9 cellular contexts compared by ENCODE assay signal in the genomic region with DNA sequence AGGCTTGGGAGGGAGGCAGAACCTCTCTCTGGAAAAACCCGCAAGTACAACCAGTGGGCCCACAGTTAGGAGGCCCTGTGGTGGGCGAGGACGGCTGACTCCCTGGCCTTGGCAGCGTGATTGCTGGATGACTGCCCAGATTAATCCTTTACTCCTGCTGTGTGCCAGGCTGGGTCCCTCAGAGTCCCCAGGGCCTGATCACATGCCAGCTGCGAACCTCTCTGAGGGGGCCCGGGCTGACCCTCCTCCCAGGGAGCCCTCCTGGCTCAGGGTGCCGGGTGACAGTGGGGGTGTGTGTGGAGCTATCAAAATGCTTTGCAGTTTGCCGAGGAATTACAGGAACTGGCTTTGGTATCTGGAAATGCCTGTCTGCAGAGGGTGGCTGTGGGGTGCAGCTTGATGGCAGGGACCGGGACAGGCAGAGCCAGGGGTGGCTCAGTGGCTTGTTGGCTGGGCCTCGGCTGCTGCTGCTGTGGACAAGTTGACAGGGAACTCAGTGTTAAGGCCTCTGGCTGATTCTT. TPM values are rescaled to one million over a fixed set of nuclear protein-coding genes. Genes with fewer than 3 reads are reported as not detected.
A peak's percentile ranks its signal among the peaks of the same experiment; 100 is the strongest.
DNase-seq lines count a peak whose midpoint lies in the region; ATAC-seq and TF ChIP-seq lines count a peak whose summit lies in the region.
"Had no signal": no experiment of that assay in that cellular context is flagged by ENCODE, and none has a peak within 500 bp of the region (broad histone marks: within the 10 kb centered on the region; RNA-seq: fewer than 3 reads in every experiment).

No MANE protein-coding gene starts in this region.

- 20% methylated on average over 1 of the region's 10 CpGs; no CpG with 5 or more reads in 1 of the 2 experiments for WGBS in IMR-90 (ENCODE audit: extremely low coverage in 2 of 2, insufficient read length in 1 of 2), 2 experiments
- WGBS in spleen, 5 donors = 54 to 68% (median 67%) methylated on average over 6 to 10 of the region's 10 CpGs

- peaks cover 51% of the 10 kb centered on the region for H3K36me3 Mint-ChIP-seq in activated CD8-positive, alpha-beta T cell treated with anti-CD3 and anti-CD28 coated beads, Interleukin-2, amount 10 ng/mL, durations not matched to agents 7 days and 5 days (ENCODE audit: low read depth)

- no peaks in the 10 kb centered on the region for H3K27me3 ChIP-seq in IMR-90 (ENCODE audit: control insufficient read depth, insufficient read depth, low read length)
- H3K27me3 ChIP-seq in left ventricle myocardium inferior (ENCODE audit: low read depth) = no peaks in the 10 kb centered on the region
- no peaks in the 10 kb centered on the region for H3K27me3 ChIP-seq in spleen (replicated peaks in 1 of 7)
- no peaks in the 10 kb centered on the region for H3K27me3 ChIP-seq in HAP-1 (ENCODE audit: low read depth)
- H3K27me3 ChIP-seq in foreskin keratinocyte = no peaks in the 10 kb centered on the region

- no peak overlapping the region for H4K5ac ChIP-seq in IMR-90 (ENCODE audit: low read depth, low read length)

- H3K9ac ChIP-seq in IMR-90 (ENCODE audit: low read depth, low read length) = no peak overlapping the region; the same call in 1 of the 2 replicates
- H3K9ac ChIP-seq: KMS-11 had no signal

- no peaks in the 10 kb centered on the region for H3K9me3 Mint-ChIP-seq in activated CD8-positive, alpha-beta T cell treated with anti-CD3 and anti-CD28 coated beads, Interleukin-2, amount 10 ng/mL, durations not matched to agents 7 days and 5 days (ENCODE audit: insufficient read depth)

- TF ChIP-seq POLR2A in IMR-90 (IDR thresholded peaks at IDR 0.05; ENCODE audit: low read depth, low read length) (no peak), spleen (IDR thresholded peaks at IDR 0.05) (no peak)

- DNase-seq in IMR-90 (peak; percentile 24), left ventricle myocardium inferior (peak; percentile 49), spleen (no peak), HAP-1 (ENCODE audit: low spot score in 2 of 2) (no peak), foreskin keratinocyte (no peak), NCI-H748 treated with DMSO at 0.1 percent for 48 hours (lab: John Stamatoyannopoulos, UW) (no peak)
- no peak for DNase-seq in activated CD8-positive, alpha-beta T cell treated with anti-CD3 and anti-CD28 coated beads, Interleukin-2, amount 10 ng/mL, durations not matched to agents 7 days and 5 days
- no peak for DNase-seq in stimulated activated naive CD8-positive, alpha-beta T cell treated with anti-CD3 and anti-CD28 coated beads, Interleukin-15, Interleukin-2, amounts not matched to agents 100 U/mL and 50 U/mL, for 24 hours

- H3K56ac ChIP-seq in IMR-90 (ENCODE audit: extremely low read depth, insufficient read depth, low read length) = no peak overlapping the region

- peak overlapping the region; percentile 55 for H3K27ac Mint-ChIP-seq in activated CD8-positive, alpha-beta T cell treated with anti-CD3 and anti-CD28 coated beads, Interleukin-2, amount 10 ng/mL, durations not matched to agents 7 days and 5 days

- H2BK120ac ChIP-seq in IMR-90 (ENCODE audit: low read depth, low read length) = no peak overlapping the region

- H3K4me3 ChIP-seq in IMR-90 (ENCODE audit: insufficient read depth, low read depth, low read length) (no peak overlapping the region), left ventricle myocardium inferior (no peak overlapping the region), spleen (no peak overlapping the region), HAP-1 (no peak overlapping the region)

- H3K4me3 Mint-ChIP-seq in activated CD8-positive, alpha-beta T cell treated with anti-CD3 and anti-CD28 coated beads, Interleukin-2, amount 10 ng/mL, durations not matched to agents 7 days and 5 days = no peak overlapping the region

- H4K20me1 ChIP-seq in IMR-90 (ENCODE audit: insufficient read depth, low read length) = peaks cover 62% of the 10 kb centered on the region

- dilution Hi-C loops in IMR-90 (cut with HindIII; ENCODE audit: low sequenced_read_pairs, unreplicated experiment) = no loop called here

- H2AK9ac ChIP-seq in IMR-90 (replicated peaks; ENCODE audit: low read depth, low read length, poor library complexity) = peak overlapping the region; percentile 45

- no peak overlapping the region for H3K4ac ChIP-seq in IMR-90 (ENCODE audit: low read depth, low read length)

- H3K9me3 ChIP-seq in IMR-90 (ENCODE audit: control insufficient read depth, insufficient read depth, low read length) (no peaks in the 10 kb centered on the region), left ventricle myocardium inferior (replicated peaks) (no peaks in the 10 kb centered on the region), spleen (no peaks in the 10 kb centered on the region), HAP-1 (no peaks in the 10 kb centered on the region)

- TF ChIP-seq RAD21 in IMR-90 (IDR thresholded peaks at IDR 0.05; ENCODE audit: low read length) = no peak

- H3K14ac ChIP-seq in IMR-90 (replicated peaks; ENCODE audit: low read depth, low read length) = no peak overlapping the region

- BruUV-seq in IMR-90 (replicated peaks; lab: Mats Ljungman, UMichigan) = no TSS peak

- H3K36me3 ChIP-seq in IMR-90 (ENCODE audit: control insufficient read depth, insufficient read depth, low read length) = peaks cover 12% of the 10 kb centered on the region
- H3K36me3 ChIP-seq in left ventricle myocardium inferior = peaks cover under 1% of the 10 kb centered on the region
- peaks cover 0 to 86% (median 4%) of the 10 kb centered on the region in 6 donors for H3K36me3 ChIP-seq in spleen
- H3K36me3 ChIP-seq in HAP-1 (replicated peaks) = peaks cover 13% of the 10 kb centered on the region

- H3K18ac ChIP-seq in IMR-90 (ENCODE audit: low read depth, low read length) = no peak overlapping the region

- H3K27ac ChIP-seq in IMR-90 (ENCODE audit: insufficient read depth, low read length) = no peak overlapping the region
- H3K27ac ChIP-seq in left ventricle myocardium inferior (replicated peaks) = peak overlapping the region; percentile 95
- peak overlapping the region; percentile 22 to 92 (median 70) for H3K27ac ChIP-seq in spleen
- no peak overlapping the region for H3K27ac ChIP-seq in foreskin keratinocyte
- H3K27ac ChIP-seq: KMS-11 had no signal

- TF ChIP-seq CTCF in IMR-90 (conservative IDR thresholded peaks at IDR 0.05; ENCODE audit: low read depth, low read length) (no peak), left ventricle myocardium inferior (IDR thresholded peaks at IDR 0.05; ENCODE audit: borderline replicate concordance) (no peak), spleen (IDR thresholded peaks at IDR 0.05 in 8 of 11, conservative IDR thresholded peaks at IDR 0.05 in 3 of 11) (no peak), foreskin keratinocyte (conservative IDR thresholded peaks at IDR 0.05) (no peak)

- no peak overlapping the region for H2AK5ac ChIP-seq in IMR-90 (ENCODE audit: low read depth, low read length)

- H3K23ac ChIP-seq in IMR-90 (ENCODE audit: low read depth, low read length) = no peak overlapping the region

- no peak overlapping the region for H2AFZ ChIP-seq in IMR-90 (replicated peaks; ENCODE audit: low read length, poor library complexity)

- peaks cover 31% of the 10 kb centered on the region for H3K9me1 ChIP-seq in IMR-90 (ENCODE audit: insufficient read depth, low read length)

- in situ Hi-C loops in IMR-90 (cut with MboI; ENCODE audit: low sequenced_read_pairs) = no loop called here
- in situ Hi-C loops in HAP-1 (cut with MboI; ENCODE audit: low sequenced_read_pairs) = no loop called here

- CTCF ChIA-PET in IMR-90 (lab: Yijun Ruan, JAX) = no interaction called here
- CTCF ChIA-PET in activated CD8-positive, alpha-beta T cell treated with anti-CD3 and anti-CD28 coated beads, Interleukin-2, amount 10 ng/mL, durations not matched to agents 7 days and 5 days (lab: Charles Lee) = interaction anchor here (0.6 to 3.3 kb wide), 4 partner anchors 50 to 97 kb away, joined by 3 to 13 read pairs (median 4); partner anchors contain the start of gene DNM2

- H2BK20ac ChIP-seq in IMR-90 (ENCODE audit: low read depth, low read length) = no peak overlapping the region

- H3K4me1 ChIP-seq in IMR-90 (ENCODE audit: control insufficient read depth, insufficient read depth, low read length) (peaks cover 16% of the 10 kb centered on the region), left ventricle myocardium inferior (peaks cover 92% of the 10 kb centered on the region), spleen (peaks cover 56 to 99% (median 84%) of the 10 kb centered on the region in 6 donors), HAP-1 (no peaks in the 10 kb centered on the region), foreskin keratinocyte (peaks cover 19% of the 10 kb centered on the region)

- POLR2A ChIA-PET in IMR-90 (lab: Charles Lee; ENCODE audit: unreplicated experiment) = no interaction called here
- POLR2A ChIA-PET in activated CD8-positive, alpha-beta T cell treated with anti-CD3 and anti-CD28 coated beads, Interleukin-2, amount 10 ng/mL, durations not matched to agents 7 days and 5 days (lab: Charles Lee) = no interaction called here

- H3K4me2 ChIP-seq in IMR-90 (ENCODE audit: low read depth, low read length) = no peak overlapping the region; the same call in 1 of the 2 replicates
- H3K4me2 ChIP-seq: KMS-11 had no signal

- peaks cover 52% of the 10 kb centered on the region for H3K4me1 Mint-ChIP-seq in activated CD8-positive, alpha-beta T cell treated with anti-CD3 and anti-CD28 coated beads, Interleukin-2, amount 10 ng/mL, durations not matched to agents 7 days and 5 days (ENCODE audit: low read depth)

- H3K79me1 ChIP-seq in IMR-90 (ENCODE audit: low read depth in 1 of 2, low read length in 2 of 2) = peaks cover 18 to 91% of the 10 kb centered on the region in 2 experiments

- ATAC-seq in IMR-90 (ENCODE audit: low read depth) (peak; percentile 43), foreskin keratinocyte (no peak)
- ATAC-seq in activated CD8-positive, alpha-beta T cell treated with anti-CD3 and anti-CD28 coated beads, Interleukin-2, amount 10 ng/mL, durations not matched to agents 7 days and 5 days = no peak
- no peak for ATAC-seq in stimulated activated naive CD8-positive, alpha-beta T cell treated with anti-CD3 and anti-CD28 coated beads, Interleukin-15, Interleukin-2, amounts not matched to agents 100 U/mL and 50 U/mL, for 24 hours

- no peak overlapping the region for H4K8ac ChIP-seq in IMR-90 (ENCODE audit: low read depth in 2 of 2, low read length in 2 of 2)

- no peaks in the 10 kb centered on the region for H3K27me3 Mint-ChIP-seq in activated CD8-positive, alpha-beta T cell treated with anti-CD3 and anti-CD28 coated beads, Interleukin-2, amount 10 ng/mL, durations not matched to agents 7 days and 5 days (ENCODE audit: low read depth)

- no peak overlapping the region for H4K91ac ChIP-seq in IMR-90 (ENCODE audit: insufficient read depth, low read depth, low read length)

- H2BK15ac ChIP-seq in IMR-90 (ENCODE audit: low read depth, low read length) = no peak overlapping the region

- no peak overlapping the region for H2BK5ac ChIP-seq in IMR-90 (ENCODE audit: low read depth, low read length, poor library complexity, severe bottlenecking)

- intact Hi-C loops in IMR-90 (cut with micrococcal nuclease) (no loop called here), left ventricle myocardium inferior (cut with micrococcal nuclease) (no loop called here), spleen (cut with DNase I; ENCODE audit: low total_unique reads) (loop anchor here (5.0 kb wide), 1 partner anchor 49 kb away; the partner anchor contains the start of gene DNM2)

RNA-seq across cellular contexts. Expression of gene DNM2, which starts 48.9 kb away (rescaled TPM):
- total RNA-seq in IMR-90 (2012; rRNA removed) (55.0 and 55.6 TPM in 2 replicates), left ventricle myocardium inferior (156 TPM), spleen (100 to 1,000 TPM; 175 to 298 (median 197) TPM), foreskin keratinocyte (96.1 and 96.7 TPM in 2 replicates)
- polyA plus RNA-seq in IMR-90 (2012; rRNA removed) (74.2 and 74.6 TPM in 2 replicates), spleen (100 to 1,000 TPM in 1 of 3 donors, 10 to 100 TPM in 2; 57.1 to 104 (median 89.0) TPM), foreskin keratinocyte (66.5 and 68.6 TPM in 2 replicates)
- 26.6 and 50.4 TPM in 2 replicates for polyA plus RNA-seq in IMR-90 (2012; cell fraction: cytosol; rRNA removed)
- 194 and 239 TPM in 2 replicates for polyA plus RNA-seq in IMR-90 (2012; cell fraction: nucleus; rRNA removed; ENCODE audit: low replicate concordance)
- total RNA-seq in activated CD8-positive, alpha-beta T cell treated with anti-CD3 and anti-CD28 coated beads, Interleukin-2, amount 10 ng/mL, durations not matched to agents 7 days and 5 days = 100 to 1,000 TPM; 239 to 240 TPM

Comparison
In these comparisons a context has a peak if more than half of its experiments do, and no peak if none do; other contexts are left out.
1. DNase-seq: peak in IMR-90 (single experiment) and left ventricle myocardium inferior (single experiment); none in activated CD8-positive, alpha-beta T cell treated with anti-CD3 and anti-CD28 coated beads, Interleukin-2, amount 10 ng/mL, durations not matched to agents 7 days and 5 days (single experiment), spleen (single experiment), HAP-1 (0 of 2), foreskin keratinocyte (0 of 2), NCI-H748 treated with DMSO at 0.1 percent for 48 hours (single experiment) and stimulated activated naive CD8-positive, alpha-beta T cell treated with anti-CD3 and anti-CD28 coated beads, Interleukin-15, Interleukin-2, amounts not matched to agents 100 U/mL and 50 U/mL, for 24 hours (single experiment).
2. H3K27ac ChIP-seq: peak in left ventricle myocardium inferior (single experiment) and spleen (8 of 8); none in IMR-90 (single experiment) and foreskin keratinocyte (single experiment).